Comparison of ENCODE assay signal across 1 cellular context in the genomic region with DNA sequence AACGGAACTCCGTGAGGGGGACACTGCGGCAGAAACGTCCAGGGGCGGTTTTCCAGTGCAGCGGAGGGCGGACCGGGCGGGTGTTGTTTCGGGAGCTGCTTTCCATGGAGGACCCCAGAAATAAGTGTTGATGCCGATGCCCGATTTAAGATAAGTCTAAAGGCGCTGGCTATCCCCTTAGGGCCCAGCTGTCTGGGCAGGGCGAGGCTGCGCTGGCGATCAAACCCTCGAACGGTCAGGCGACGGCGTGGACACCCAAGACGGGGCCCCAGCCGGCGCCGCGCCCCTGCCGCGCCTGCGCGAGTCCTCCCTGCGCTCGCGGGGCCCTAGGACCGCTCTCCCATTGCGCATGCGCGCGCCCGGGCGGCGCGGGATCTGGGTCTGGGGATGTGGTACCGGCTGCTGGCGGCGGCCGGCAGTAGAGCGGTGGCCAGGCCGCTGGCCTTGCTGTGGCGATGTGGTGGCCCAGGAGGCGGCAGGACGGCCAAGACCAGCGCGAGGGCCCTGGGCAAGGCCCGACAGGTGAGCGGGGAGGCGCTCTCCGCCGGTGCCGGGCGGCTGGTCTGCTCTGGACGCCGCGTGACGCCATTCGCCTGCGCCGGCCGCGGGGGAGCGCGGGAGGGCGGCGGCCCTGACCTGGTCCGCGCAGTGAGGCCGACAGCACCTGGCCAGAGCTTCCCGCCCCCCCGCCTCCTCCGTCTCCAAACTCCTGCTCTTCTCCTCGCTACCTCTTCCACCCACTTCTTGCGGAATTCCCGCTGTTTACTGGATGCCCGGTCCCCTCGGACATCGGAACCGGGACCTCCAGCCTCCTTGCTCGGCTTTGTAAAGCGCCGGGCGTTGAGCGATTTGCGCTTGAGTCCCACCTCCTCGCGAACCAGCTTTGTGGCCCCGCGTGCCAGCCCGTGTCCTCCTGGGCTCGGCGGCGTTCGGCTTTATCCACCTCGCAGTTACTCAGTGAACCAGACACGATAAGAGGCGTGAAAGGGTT.
TF ChIP-seq lines count a peak whose summit lies in the region.

No MANE protein-coding gene starts in this region.

TF ChIP-seq in HepG2, 621 proteins besides CTCF, POLR2A, EP300 and RAD21 (continued from another document and continues in another):
- TF ChIP-seq, protein P1, sequence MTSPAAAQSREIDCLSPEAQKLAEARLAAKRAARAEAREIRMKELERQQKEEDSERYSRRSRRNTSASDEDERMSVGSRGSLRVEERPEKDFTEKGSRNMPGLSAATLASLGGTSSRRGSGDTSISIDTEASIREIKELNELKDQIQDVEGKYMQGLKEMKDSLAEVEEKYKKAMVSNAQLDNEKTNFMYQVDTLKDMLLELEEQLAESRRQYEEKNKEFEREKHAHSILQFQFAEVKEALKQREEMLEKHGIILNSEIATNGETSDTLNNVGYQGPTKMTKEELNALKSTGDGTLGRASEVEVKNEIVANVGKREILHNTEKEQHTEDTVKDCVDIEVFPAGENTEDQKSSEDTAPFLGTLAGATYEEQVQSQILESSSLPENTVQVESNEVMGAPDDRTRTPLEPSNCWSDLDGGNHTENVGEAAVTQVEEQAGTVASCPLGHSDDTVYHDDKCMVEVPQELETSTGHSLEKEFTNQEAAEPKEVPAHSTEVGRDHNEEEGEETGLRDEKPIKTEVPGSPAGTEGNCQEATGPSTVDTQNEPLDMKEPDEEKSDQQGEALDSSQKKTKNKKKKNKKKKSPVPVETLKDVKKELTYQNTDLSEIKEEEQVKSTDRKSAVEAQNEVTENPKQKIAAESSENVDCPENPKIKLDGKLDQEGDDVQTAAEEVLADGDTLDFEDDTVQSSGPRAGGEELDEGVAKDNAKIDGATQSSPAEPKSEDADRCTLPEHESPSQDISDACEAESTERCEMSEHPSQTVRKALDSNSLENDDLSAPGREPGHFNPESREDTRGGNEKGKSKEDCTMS (CRISPR knock-in tag; conservative IDR thresholded peaks at IDR 0.05): peak; percentile 25; the same call in 1 of the 2 replicates
- TF ChIP-seq, protein P2, sequence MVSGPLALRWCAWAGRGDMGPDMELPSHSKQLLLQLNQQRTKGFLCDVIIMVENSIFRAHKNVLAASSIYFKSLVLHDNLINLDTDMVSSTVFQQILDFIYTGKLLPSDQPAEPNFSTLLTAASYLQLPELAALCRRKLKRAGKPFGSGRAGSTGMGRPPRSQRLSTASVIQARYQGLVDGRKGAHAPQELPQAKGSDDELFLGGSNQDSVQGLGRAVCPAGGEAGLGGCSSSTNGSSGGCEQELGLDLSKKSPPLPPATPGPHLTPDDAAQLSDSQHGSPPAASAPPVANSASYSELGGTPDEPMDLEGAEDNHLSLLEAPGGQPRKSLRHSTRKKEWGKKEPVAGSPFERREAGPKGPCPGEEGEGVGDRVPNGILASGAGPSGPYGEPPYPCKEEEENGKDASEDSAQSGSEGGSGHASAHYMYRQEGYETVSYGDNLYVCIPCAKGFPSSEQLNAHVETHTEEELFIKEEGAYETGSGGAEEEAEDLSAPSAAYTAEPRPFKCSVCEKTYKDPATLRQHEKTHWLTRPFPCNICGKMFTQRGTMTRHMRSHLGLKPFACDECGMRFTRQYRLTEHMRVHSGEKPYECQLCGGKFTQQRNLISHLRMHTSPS (CRISPR knock-in tag; IDR thresholded peaks at IDR 0.05; ENCODE audit: low read depth): no peak
- TF ChIP-seq ZNF224 (CRISPR knock-in tag; IDR thresholded peaks at IDR 0.05) (no peak; the same call in 1 of the 2 replicates), HCFC1 (IDR thresholded peaks at IDR 0.05; ENCODE audit: low read depth, low read length) (peak; percentile 63), ZNF251 (CRISPR knock-in tag; IDR thresholded peaks at IDR 0.05) (no peak), U2AF1 (optimal IDR thresholded peaks at IDR 0.05; ENCODE audit: low read depth, low read length) (peak; percentile 94), ZNF550 (CRISPR knock-in tag; IDR thresholded peaks at IDR 0.05; ENCODE audit: borderline replicate concordance) (0 out of 2 replicates have a peak, but pooled peaks have one; percentile 9), GZF1 (CRISPR knock-in tag; IDR thresholded peaks at IDR 0.05) (no peak), ZNF501 (CRISPR knock-in tag; IDR thresholded peaks at IDR 0.05) (peak; percentile 51), ZNF672 (CRISPR knock-in tag; IDR thresholded peaks at IDR 0.05) (no peak), PCBP1 (IDR thresholded peaks at IDR 0.05; ENCODE audit: borderline replicate concordance, low read depth, low read length) (0 out of 2 replicates have a peak, but pooled peaks have one; percentile 60), ZNF546 (CRISPR knock-in tag; conservative IDR thresholded peaks at IDR 0.05) (no peak), ZNF34 (CRISPR knock-in tag; IDR thresholded peaks at IDR 0.05; ENCODE audit: borderline replicate concordance) (0 out of 2 replicates have a peak, but pooled peaks have one; percentile 12), ZNF761 (CRISPR knock-in tag; conservative IDR thresholded peaks at IDR 0.05) (peak; percentile 89; the same call in 1 of the 2 replicates), RELA (CRISPR knock-in tag; IDR thresholded peaks at IDR 0.05) (no peak), HNRNPUL1 (IDR thresholded peaks at IDR 0.05; ENCODE audit: low read depth, low read length) (peak; percentile 75; the same call in 1 of the 2 replicates), ARNT (IDR thresholded peaks at IDR 0.05) (no peak), NAIF1 (CRISPR knock-in tag; IDR thresholded peaks at IDR 0.05; ENCODE audit: borderline replicate concordance) (no peak), KMT2A (CRISPR knock-in tag; IDR thresholded peaks at IDR 0.05) (peak; percentile 93), GATA4 (IDR thresholded peaks at IDR 0.05; ENCODE audit: borderline replicate concordance, low read depth) (peak; percentile 64; the same call in 1 of the 2 replicates), SRSF4 (IDR thresholded peaks at IDR 0.05; ENCODE audit: low read depth, low read length, poor library complexity, severe bottlenecking) (peak; percentile 95), ZNF746 (CRISPR knock-in tag; IDR thresholded peaks at IDR 0.05) (peak; percentile 49; the same call in 1 of the 2 replicates), KDM1A (CRISPR knock-in tag; IDR thresholded peaks at IDR 0.05) (no peak), ZFYVE20 (CRISPR knock-in tag; IDR thresholded peaks at IDR 0.05; ENCODE audit: borderline replicate concordance, low read depth) (no peak), NCOA2 (CRISPR knock-in tag; IDR thresholded peaks at IDR 0.05) (peak; percentile 20), ZFP82 (CRISPR knock-in tag; IDR thresholded peaks at IDR 0.05; ENCODE audit: borderline replicate concordance) (no peak), ZNF75D (CRISPR knock-in tag; IDR thresholded peaks at IDR 0.05; ENCODE audit: borderline replicate concordance) (no peak), ZNF234 (CRISPR knock-in tag; conservative IDR thresholded peaks at IDR 0.05) (peak; percentile 76; the same call in 1 of the 2 replicates), POGZ (CRISPR knock-in tag; IDR thresholded peaks at IDR 0.05) (peak; percentile 48; the same call in 1 of the 2 replicates), ATF7 (IDR thresholded peaks at IDR 0.05) (no peak), ATF7 (CRISPR knock-in tag; IDR thresholded peaks at IDR 0.05) (peak; percentile 39; the same call in 1 of the 2 replicates), ZC3H13 (CRISPR knock-in tag; IDR thresholded peaks at IDR 0.05) (peak; percentile 10; the same call in 1 of the 2 replicates), ETV5 (CRISPR knock-in tag; IDR thresholded peaks at IDR 0.05; ENCODE audit: borderline replicate concordance) (no peak; the same call in none of the 2 replicates), MIER3 (CRISPR knock-in tag; IDR thresholded peaks at IDR 0.05; ENCODE audit: borderline replicate concordance) (0 out of 2 replicates have a peak, but pooled peaks have one; percentile 14), PPARG (CRISPR knock-in tag; conservative IDR thresholded peaks at IDR 0.05) (peak; percentile 49; the same call in 1 of the 2 replicates)
- TF ChIP-seq, protein P3, sequence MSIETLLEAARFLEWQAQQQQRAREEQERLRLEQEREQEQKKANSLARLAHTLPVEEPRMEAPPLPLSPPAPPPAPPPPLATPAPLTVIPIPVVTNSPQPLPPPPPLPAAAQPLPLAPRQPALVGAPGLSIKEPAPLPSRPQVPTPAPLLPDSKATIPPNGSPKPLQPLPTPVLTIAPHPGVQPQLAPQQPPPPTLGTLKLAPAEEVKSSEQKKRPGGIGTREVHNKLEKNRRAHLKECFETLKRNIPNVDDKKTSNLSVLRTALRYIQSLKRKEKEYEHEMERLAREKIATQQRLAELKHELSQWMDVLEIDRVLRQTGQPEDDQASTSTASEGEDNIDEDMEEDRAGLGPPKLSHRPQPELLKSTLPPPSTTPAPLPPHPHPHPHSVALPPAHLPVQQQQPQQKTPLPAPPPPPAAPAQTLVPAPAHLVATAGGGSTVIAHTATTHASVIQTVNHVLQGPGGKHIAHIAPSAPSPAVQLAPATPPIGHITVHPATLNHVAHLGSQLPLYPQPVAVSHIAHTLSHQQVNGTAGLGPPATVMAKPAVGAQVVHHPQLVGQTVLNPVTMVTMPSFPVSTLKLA (IDR thresholded peaks at IDR 0.05): peak; percentile 47; the same call in 1 of the 2 replicates
- TF ChIP-seq, protein P4, sequence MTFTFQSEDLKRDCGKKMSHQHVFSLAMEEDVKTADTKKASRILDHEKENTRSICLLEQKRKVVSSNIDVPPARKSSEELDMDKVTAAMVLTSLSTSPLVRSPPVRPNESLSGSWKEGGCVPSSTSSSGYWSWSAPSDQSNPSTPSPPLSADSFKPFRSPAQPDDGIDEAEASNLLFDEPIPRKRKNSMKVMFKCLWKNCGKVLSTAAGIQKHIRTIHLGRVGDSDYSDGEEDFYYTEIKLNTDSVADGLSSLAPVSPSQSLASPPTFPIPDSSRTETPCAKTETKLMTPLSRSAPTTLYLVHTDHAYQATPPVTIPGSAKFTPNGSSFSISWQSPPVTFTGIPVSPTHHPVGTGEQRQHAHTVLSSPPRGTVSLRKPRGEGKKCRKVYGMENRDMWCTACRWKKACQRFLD (CRISPR knock-in tag; IDR thresholded peaks at IDR 0.05; ENCODE audit: borderline replicate concordance): 0 out of 2 replicates have a peak, but pooled peaks have one; percentile 64
- TF ChIP-seq, protein P5, sequence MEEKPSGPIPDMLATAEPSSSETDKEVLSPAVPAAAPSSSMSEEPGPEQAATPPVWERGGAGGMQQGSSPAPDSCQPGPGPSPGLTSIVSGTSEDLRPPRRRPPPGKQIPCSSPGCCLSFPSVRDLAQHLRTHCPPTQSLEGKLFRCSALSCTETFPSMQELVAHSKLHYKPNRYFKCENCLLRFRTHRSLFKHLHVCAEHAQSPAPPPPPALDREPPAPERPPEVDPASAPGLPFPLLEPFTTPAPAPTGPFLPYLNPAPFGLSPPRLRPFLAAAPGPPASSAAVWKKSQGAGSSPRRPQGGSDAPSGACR (CRISPR knock-in tag; IDR thresholded peaks at IDR 0.05): peak; percentile 97; the same call in 1 of the 2 replicates
- TF ChIP-seq, protein P6, sequence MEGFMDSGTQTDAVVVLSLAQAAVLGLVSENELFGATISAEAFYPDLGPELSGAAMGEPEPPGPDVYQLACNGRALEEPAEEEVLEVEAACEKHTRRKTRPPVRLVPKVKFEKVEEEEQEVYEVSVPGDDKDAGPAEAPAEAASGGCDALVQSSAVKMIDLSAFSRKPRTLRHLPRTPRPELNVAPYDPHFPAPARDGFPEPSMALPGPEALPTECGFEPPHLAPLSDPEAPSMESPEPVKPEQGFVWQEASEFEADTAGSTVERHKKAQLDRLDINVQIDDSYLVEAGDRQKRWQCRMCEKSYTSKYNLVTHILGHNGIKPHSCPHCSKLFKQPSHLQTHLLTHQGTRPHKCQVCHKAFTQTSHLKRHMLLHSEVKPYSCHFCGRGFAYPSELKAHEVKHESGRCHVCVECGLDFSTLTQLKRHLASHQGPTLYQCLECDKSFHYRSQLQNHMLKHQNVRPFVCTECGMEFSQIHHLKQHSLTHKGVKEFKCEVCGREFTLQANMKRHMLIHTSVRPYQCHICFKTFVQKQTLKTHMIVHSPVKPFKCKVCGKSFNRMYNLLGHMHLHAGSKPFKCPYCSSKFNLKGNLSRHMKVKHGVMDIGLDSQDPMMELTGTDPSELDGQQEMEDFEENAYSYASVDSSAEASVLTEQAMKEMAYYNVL (CRISPR knock-in tag; IDR thresholded peaks at IDR 0.05; ENCODE audit: borderline replicate concordance): no peak
- TF ChIP-seq, protein P7, sequence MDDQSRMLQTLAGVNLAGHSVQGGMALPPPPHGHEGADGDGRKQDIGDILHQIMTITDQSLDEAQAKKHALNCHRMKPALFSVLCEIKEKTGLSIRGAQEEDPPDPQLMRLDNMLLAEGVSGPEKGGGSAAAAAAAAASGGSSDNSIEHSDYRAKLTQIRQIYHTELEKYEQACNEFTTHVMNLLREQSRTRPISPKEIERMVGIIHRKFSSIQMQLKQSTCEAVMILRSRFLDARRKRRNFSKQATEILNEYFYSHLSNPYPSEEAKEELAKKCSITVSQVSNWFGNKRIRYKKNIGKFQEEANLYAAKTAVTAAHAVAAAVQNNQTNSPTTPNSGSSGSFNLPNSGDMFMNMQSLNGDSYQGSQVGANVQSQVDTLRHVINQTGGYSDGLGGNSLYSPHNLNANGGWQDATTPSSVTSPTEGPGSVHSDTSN (CRISPR knock-in tag; IDR thresholded peaks at IDR 0.05; ENCODE audit: borderline replicate concordance): peak; percentile 78; the same call in 1 of the 2 replicates
- TF ChIP-seq, protein P8, sequence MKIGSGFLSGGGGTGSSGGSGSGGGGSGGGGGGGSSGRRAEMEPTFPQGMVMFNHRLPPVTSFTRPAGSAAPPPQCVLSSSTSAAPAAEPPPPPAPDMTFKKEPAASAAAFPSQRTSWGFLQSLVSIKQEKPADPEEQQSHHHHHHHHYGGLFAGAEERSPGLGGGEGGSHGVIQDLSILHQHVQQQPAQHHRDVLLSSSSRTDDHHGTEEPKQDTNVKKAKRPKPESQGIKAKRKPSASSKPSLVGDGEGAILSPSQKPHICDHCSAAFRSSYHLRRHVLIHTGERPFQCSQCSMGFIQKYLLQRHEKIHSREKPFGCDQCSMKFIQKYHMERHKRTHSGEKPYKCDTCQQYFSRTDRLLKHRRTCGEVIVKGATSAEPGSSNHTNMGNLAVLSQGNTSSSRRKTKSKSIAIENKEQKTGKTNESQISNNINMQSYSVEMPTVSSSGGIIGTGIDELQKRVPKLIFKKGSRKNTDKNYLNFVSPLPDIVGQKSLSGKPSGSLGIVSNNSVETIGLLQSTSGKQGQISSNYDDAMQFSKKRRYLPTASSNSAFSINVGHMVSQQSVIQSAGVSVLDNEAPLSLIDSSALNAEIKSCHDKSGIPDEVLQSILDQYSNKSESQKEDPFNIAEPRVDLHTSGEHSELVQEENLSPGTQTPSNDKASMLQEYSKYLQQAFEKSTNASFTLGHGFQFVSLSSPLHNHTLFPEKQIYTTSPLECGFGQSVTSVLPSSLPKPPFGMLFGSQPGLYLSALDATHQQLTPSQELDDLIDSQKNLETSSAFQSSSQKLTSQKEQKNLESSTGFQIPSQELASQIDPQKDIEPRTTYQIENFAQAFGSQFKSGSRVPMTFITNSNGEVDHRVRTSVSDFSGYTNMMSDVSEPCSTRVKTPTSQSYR (CRISPR knock-in tag; IDR thresholded peaks at IDR 0.05; ENCODE audit: borderline replicate concordance): peak; percentile 34; the same call in 1 of the 2 replicates
- TF ChIP-seq, protein P9, sequence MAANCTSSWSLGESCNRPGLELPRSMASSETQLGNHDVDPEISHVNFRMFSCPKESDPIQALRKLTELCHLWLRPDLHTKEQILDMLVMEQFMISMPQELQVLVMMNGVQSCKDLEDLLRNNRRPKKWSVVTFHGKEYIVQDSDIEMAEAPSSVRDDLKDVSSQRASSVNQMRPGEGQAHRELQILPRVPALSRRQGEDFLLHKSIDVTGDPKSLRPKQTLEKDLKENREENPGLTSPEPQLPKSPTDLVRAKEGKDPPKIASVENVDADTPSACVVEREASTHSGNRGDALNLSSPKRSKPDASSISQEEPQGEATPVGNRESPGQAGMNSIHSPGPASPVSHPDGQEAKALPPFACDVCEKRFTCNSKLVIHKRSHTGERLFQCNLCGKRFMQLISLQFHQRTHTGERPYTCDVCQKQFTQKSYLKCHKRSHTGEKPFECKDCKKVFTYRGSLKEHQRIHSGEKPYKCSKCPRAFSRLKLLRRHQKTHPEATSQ (CRISPR knock-in tag; IDR thresholded peaks at IDR 0.05; ENCODE audit: borderline replicate concordance): peak; percentile 65; the same call in 1 of the 2 replicates
